In the genomic region with DNA sequence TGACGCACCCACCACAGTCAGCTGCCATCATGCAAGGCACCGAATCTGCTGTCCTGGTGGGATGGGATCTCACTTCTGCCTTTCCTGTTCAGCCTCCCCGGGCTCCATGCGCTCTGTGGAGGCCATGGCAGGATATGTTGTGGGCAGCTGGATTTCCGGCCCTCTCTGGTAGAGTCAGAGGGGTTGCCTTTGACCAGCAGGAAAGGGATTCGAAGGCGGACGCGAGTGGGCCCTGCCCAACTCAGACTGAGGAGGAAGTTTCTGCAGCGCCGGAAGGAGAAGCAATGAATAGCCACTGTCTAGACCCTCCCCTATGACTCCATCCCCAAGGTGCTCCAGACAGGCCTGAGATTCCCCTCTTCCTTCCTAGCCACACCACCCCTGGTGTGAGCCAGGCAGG, we compare ENCODE assay signal across 19 cellular contexts. TPM values are rescaled to one million over a fixed set of nuclear protein-coding genes. Genes with fewer than 3 reads are reported as not detected.
DNase-seq lines count a peak whose midpoint lies in the region; ATAC-seq and TF ChIP-seq lines count a peak whose summit lies in the region.
"Had no signal": no experiment of that assay in that cellular context is flagged by ENCODE, and none has a peak within 500 bp of the region (broad histone marks: within the 10 kb centered on the region; RNA-seq: fewer than 3 reads in every experiment).

No MANE protein-coding gene starts in this region.

- H3K4me1 Mint-ChIP-seq in activated naive CD4-positive, alpha-beta T cell treated with anti-CD3 and anti-CD28 coated beads, Interleukin-2, amount 10 ng/mL, durations not matched to agents 7 days and 5 days: no peaks in the 10 kb centered on the region
- H3K4me1 Mint-ChIP-seq: B cell, mesothelial cell of epicardium had no signal

- no peak for TF ChIP-seq POLR2A in suprapubic skin (IDR thresholded peaks at IDR 0.05)

- no peak overlapping the region for H3K4me3 Mint-ChIP-seq in activated naive CD4-positive, alpha-beta T cell treated with anti-CD3 and anti-CD28 coated beads, Interleukin-2, amount 10 ng/mL, durations not matched to agents 7 days and 5 days
- H3K4me3 Mint-ChIP-seq: activated CD8-positive, alpha-beta T cell treated with anti-CD3 and anti-CD28 coated beads for 36 hours; B cell; mesothelial cell of epicardium; stimulated activated naive CD8-positive, alpha-beta T cell treated with anti-CD3 and anti-CD28 coated beads, Interleukin-15, Interleukin-2, amounts not matched to agents 100 ng/mL and 50 ng/mL, for 24 hours had no signal

- H3K36me3 ChIP-seq in muscle layer of colon (ENCODE audit: insufficient read depth, low read length) (no peaks in the 10 kb centered on the region), suprapubic skin (no peaks in the 10 kb centered on the region)

- peaks cover 26% of the 10 kb centered on the region for H3K4me1 ChIP-seq in muscle layer of colon (ENCODE audit: insufficient read depth, low read length)
- H3K4me1 ChIP-seq in suprapubic skin: peaks cover 26% of the 10 kb centered on the region

- H3K9me3 Mint-ChIP-seq in activated naive CD4-positive, alpha-beta T cell treated with anti-CD3 and anti-CD28 coated beads, Interleukin-2, amount 10 ng/mL, durations not matched to agents 7 days and 5 days: no peaks in the 10 kb centered on the region
- H3K9me3 Mint-ChIP-seq: activated CD8-positive, alpha-beta T cell treated with anti-CD3 and anti-CD28 coated beads for 36 hours; mesothelial cell of epicardium; stimulated activated naive CD8-positive, alpha-beta T cell treated with anti-CD3 and anti-CD28 coated beads, Interleukin-15, Interleukin-2, amounts not matched to agents 100 ng/mL and 50 ng/mL, for 24 hours had no signal

- no peaks in the 10 kb centered on the region for H3K9me3 ChIP-seq in muscle layer of colon (ENCODE audit: low read length)
- no peaks in the 10 kb centered on the region for H3K9me3 ChIP-seq in suprapubic skin

- peak; percentile 33 for ATAC-seq in esophagus mucosa
- ATAC-seq: activated CD8-positive, alpha-beta T cell treated with anti-CD3 and anti-CD28 coated beads for 36 hours; K562; SK-N-SH treated with all-trans-retinoic acid at 6 μM for 48 hours had no signal

- H3K27ac ChIP-seq in muscle layer of colon (ENCODE audit: low read depth, low read length) (peak overlapping the region; percentile 78), suprapubic skin (peak overlapping the region; percentile 45)

- DNase-seq in MV-4-11 (lab: John Stamatoyannopoulos, UW) (peak; percentile 81), suprapubic skin (ENCODE audit: low spot score in 2 of 2) (no peak), NCI-H510A (lab: John Stamatoyannopoulos, UW) (no peak), LoVo (ENCODE audit: low spot score) (no peak), T1000 (lab: John Stamatoyannopoulos, UW) (no peak)
- no peak for DNase-seq in activated naive CD4-positive, alpha-beta T cell treated with anti-CD3 and anti-CD28 coated beads, Interleukin-2, amount 10 ng/mL, durations not matched to agents 7 days and 5 days
- DNase-seq: activated CD8-positive, alpha-beta T cell treated with anti-CD3 and anti-CD28 coated beads for 36 hours; cerebellar nuclear complex; NCI-H1694 treated with DMSO at 0.1 percent for 48 hours; NCI-H524; OCI-M1; stimulated activated CD4-positive, alpha-beta T cell treated with anti-CD3 and anti-CD28 coated beads, Interleukin-12 subunit alpha, Interleukin-12 subunit beta, amount 100 ng/mL, for 4 hours had no signal

- H3K27ac Mint-ChIP-seq in activated naive CD4-positive, alpha-beta T cell treated with anti-CD3 and anti-CD28 coated beads, Interleukin-2, amount 10 ng/mL, durations not matched to agents 7 days and 5 days: no peak overlapping the region
- H3K27ac Mint-ChIP-seq: activated CD8-positive, alpha-beta T cell treated with anti-CD3 and anti-CD28 coated beads for 36 hours; B cell; mesothelial cell of epicardium; stimulated activated naive CD8-positive, alpha-beta T cell treated with anti-CD3 and anti-CD28 coated beads, Interleukin-15, Interleukin-2, amounts not matched to agents 100 ng/mL and 50 ng/mL, for 24 hours had no signal

- H3K27me3 ChIP-seq in muscle layer of colon (ENCODE audit: control insufficient read depth in 1 of 2, insufficient read depth in 2 of 2, low read length in 2 of 2) (no peaks in the 10 kb centered on the region), suprapubic skin (no peaks in the 10 kb centered on the region)

- peaks cover 63% of the 10 kb centered on the region for H3K27me3 Mint-ChIP-seq in activated naive CD4-positive, alpha-beta T cell treated with anti-CD3 and anti-CD28 coated beads, Interleukin-2, amount 10 ng/mL, durations not matched to agents 7 days and 5 days
- H3K27me3 Mint-ChIP-seq: activated CD8-positive, alpha-beta T cell treated with anti-CD3 and anti-CD28 coated beads for 36 hours; stimulated activated naive CD8-positive, alpha-beta T cell treated with anti-CD3 and anti-CD28 coated beads, Interleukin-15, Interleukin-2, amounts not matched to agents 100 ng/mL and 50 ng/mL, for 24 hours had no signal

- TF ChIP-seq EP300 in suprapubic skin (IDR thresholded peaks at IDR 0.05): no peak

- no CpG with 5 or more reads among the region's 11 CpGs for WGBS in suprapubic skin

- no peaks in the 10 kb centered on the region for H3K36me3 Mint-ChIP-seq in activated naive CD4-positive, alpha-beta T cell treated with anti-CD3 and anti-CD28 coated beads, Interleukin-2, amount 10 ng/mL, durations not matched to agents 7 days and 5 days
- H3K36me3 Mint-ChIP-seq: mesothelial cell of epicardium had no signal

- TF ChIP-seq CTCF in suprapubic skin (IDR thresholded peaks at IDR 0.05): no peak

- H3K4me3 ChIP-seq in muscle layer of colon (ENCODE audit: low read depth in 1 of 2, low read length in 2 of 2) (no peak overlapping the region), suprapubic skin (no peak overlapping the region)
- H3K4me3 ChIP-seq: K562 had no signal

- peak overlapping the region; percentile 44 for H3K9ac ChIP-seq in muscle layer of colon (ENCODE audit: low read length)

- CTCF ChIA-PET in activated naive CD4-positive, alpha-beta T cell treated with anti-CD3 and anti-CD28 coated beads, Interleukin-2, amount 10 ng/mL, durations not matched to agents 7 days and 5 days (lab: Charles Lee): no interaction called here

RNA-seq across cellular contexts. Expression of a gene that starts 35.6 kb away (rescaled TPM):
- total RNA-seq in esophagus mucosa (1.6 TPM), suprapubic skin (1 to 10 TPM; 4.6 to 9.7 (median 6.2) TPM)
